Comparison of ENCODE assay signal across 18 cellular contexts in the genomic region with DNA sequence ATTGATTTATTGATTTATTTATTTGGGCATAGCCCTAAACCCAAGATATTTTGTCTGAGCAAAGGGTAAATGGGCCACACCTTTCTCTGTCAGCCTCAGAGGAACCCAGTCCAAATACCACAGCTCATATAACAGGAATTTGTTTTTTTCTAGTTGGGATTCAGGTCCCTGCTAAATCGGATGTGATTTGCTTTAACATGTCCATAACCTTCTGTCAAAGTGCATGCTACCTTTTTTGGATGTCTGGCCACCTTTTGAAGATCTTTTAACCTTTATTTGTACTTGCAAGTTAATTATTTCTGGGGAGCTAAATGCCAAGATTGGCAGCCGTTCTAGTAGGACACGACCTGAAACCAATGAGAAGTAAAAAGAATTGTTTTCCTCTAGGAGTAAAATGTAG.
"Had no signal": no experiment of that assay in that cellular context is flagged by ENCODE, and none has a peak within 500 bp of the region (broad histone marks: within the 10 kb centered on the region; RNA-seq: fewer than 3 reads in every experiment).

No MANE protein-coding gene starts in this region.

- H3K27me3 ChIP-seq: adrenal gland, body of pancreas, ovary, thyroid gland had no signal

- H3K9me3 Mint-ChIP-seq: activated naive CD4-positive, alpha-beta T cell treated with anti-CD3 and anti-CD28 coated beads, Interleukin-2, amount 10 ng/mL, durations not matched to agents 7 days and 5 days; activated T-helper 2 cell treated with anti-CD3 and anti-CD28 coated beads, Interferon-gamma antibody, Interleukin-2, Interleukin-4, amounts not matched to agents 10 μg/mL and 5 μg/mL and 100 μg/mL, durations not matched to agents 14 hours and 24 hours and 36 hours; T-helper 1 cell treated with Interleukin-12 subunit alpha and Interleukin-12 subunit beta and Interleukin-4 antibody, amounts not matched to agents 30 μg/mL and 1 μg/mL, for 36 hours had no signal

- H3K4me3 ChIP-seq: adrenal gland, body of pancreas, left ventricle myocardium inferior, ovary, thyroid gland, uterus had no signal

- H3K4me1 Mint-ChIP-seq: activated naive CD4-positive, alpha-beta T cell treated with anti-CD3 and anti-CD28 coated beads, Interleukin-2, amount 10 ng/mL, durations not matched to agents 7 days and 5 days had no signal

- H3K27ac ChIP-seq: adrenal gland, body of pancreas, left ventricle myocardium inferior, ovary, thyroid gland, uterus had no signal

- H3K27ac Mint-ChIP-seq: activated naive CD4-positive, alpha-beta T cell treated with anti-CD3 and anti-CD28 coated beads, Interleukin-2, amount 10 ng/mL, durations not matched to agents 7 days and 5 days; activated T-helper 2 cell treated with anti-CD3 and anti-CD28 coated beads, Interferon-gamma antibody, Interleukin-2, Interleukin-4, amounts not matched to agents 10 μg/mL and 5 μg/mL and 100 μg/mL, durations not matched to agents 14 hours and 24 hours and 36 hours; T-helper 1 cell treated with Interleukin-12 subunit alpha and Interleukin-12 subunit beta and Interleukin-4 antibody, amounts not matched to agents 30 μg/mL and 1 μg/mL, for 36 hours; WTC11 had no signal

- H3K36me3 ChIP-seq: adrenal gland, left ventricle myocardium inferior, ovary, thyroid gland, uterus had no signal

- H3K4me3 Mint-ChIP-seq: activated naive CD4-positive, alpha-beta T cell treated with anti-CD3 and anti-CD28 coated beads, Interleukin-2, amount 10 ng/mL, durations not matched to agents 7 days and 5 days; T-helper 1 cell treated with Interleukin-12 subunit alpha and Interleukin-12 subunit beta and Interleukin-4 antibody, amounts not matched to agents 30 μg/mL and 1 μg/mL, for 36 hours; WTC11 had no signal

- H3K4me1 ChIP-seq: adrenal gland, body of pancreas, left ventricle myocardium inferior, thyroid gland, uterus had no signal

- H3K36me3 Mint-ChIP-seq: activated naive CD4-positive, alpha-beta T cell treated with anti-CD3 and anti-CD28 coated beads, Interleukin-2, amount 10 ng/mL, durations not matched to agents 7 days and 5 days; WTC11 had no signal

- H3K9me3 ChIP-seq: body of pancreas, left ventricle myocardium inferior, ovary, thyroid gland, uterus had no signal

- DNase-seq: activated CD4-positive, alpha-beta T cell treated with anti-CD3 and anti-CD28 coated beads for 48 hours; activated CD8-positive, alpha-beta memory T cell treated with anti-CD3 and anti-CD28 coated beads for 24 hours; activated naive CD4-positive, alpha-beta T cell treated with anti-CD3 and anti-CD28 coated beads, Interleukin-2, amount 10 ng/mL, durations not matched to agents 7 days and 5 days; activated T-cell treated with anti-CD3 and anti-CD28 coated beads for 4 hours; adrenal gland; body of pancreas; cerebellar nuclear complex; dermis blood vessel endothelial cell; foreskin melanocyte; left ventricle myocardium inferior; mesendoderm; ovary; retina; thyroid gland; uterus had no signal
